Comparison of ENCODE assay signal across 13 cellular contexts in genomic region chrX:74343327-74343969, GRCh38. TPM values are rescaled to one million over a fixed set of nuclear protein-coding genes. Genes with fewer than 3 reads are reported as not detected.
A peak's percentile ranks its signal among the peaks of the same experiment; 100 is the strongest.
DNase-seq lines count a peak whose midpoint lies in the region; ATAC-seq, FAIRE-seq and TF ChIP-seq lines count a peak whose summit lies in the region.
"Had no signal": no experiment of that assay in that cellular context is flagged by ENCODE, and none has a peak within 500 bp of the region (broad histone marks: within the 10 kb centered on the region; RNA-seq: fewer than 3 reads in every experiment).

No MANE protein-coding gene starts in this region.

- H3K9me3 ChIP-seq in adipocyte (ENCODE audit: control insufficient read depth, low read length) (peaks cover 17% of the 10 kb centered on the region), small intestine (ENCODE audit: control insufficient read depth, low read depth) (no peaks in the 10 kb centered on the region), thyroid gland (no peaks in the 10 kb centered on the region)

- H3K4me3 ChIP-seq in adipocyte (ENCODE audit: low read length) (peak overlapping the region; percentile 47), small intestine (ENCODE audit: low read depth in 1 of 2, low read length in 2 of 2) (no peak overlapping the region), thyroid gland (replicated peaks in 1 of 3) (no peak overlapping the region)

- H3K27me3 ChIP-seq in adipocyte (replicated peaks; ENCODE audit: control insufficient read depth, insufficient read depth, low read length) (peaks cover 11% of the 10 kb centered on the region), small intestine (ENCODE audit: control insufficient read depth in 2 of 2, insufficient read depth in 2 of 2, low read length in 2 of 2) (no peaks in the 10 kb centered on the region), thyroid gland (no peaks in the 10 kb centered on the region)

- H3K9ac ChIP-seq in adipocyte (ENCODE audit: low read length): no peak overlapping the region

- H3K27ac ChIP-seq in small intestine (ENCODE audit: low read depth in 1 of 2, low read length in 1 of 2) (peak overlapping the region in 1 of 2 donors; percentile 58), thyroid gland (no peak overlapping the region)
- H3K27ac ChIP-seq: epithelial cell of prostate had no signal

- no peak for TF ChIP-seq CTCF in thyroid gland (IDR thresholded peaks at IDR 0.05)

- no peak for FAIRE-seq in small intestine (lab: Jason Lieb, UNC)

- WGBS in small intestine, 3 donors: 37 to 56% (median 54%) methylated on average over 2 of the region's 2 CpGs
- WGBS in thyroid gland, 2 donors: 67 to 73% methylated on average over 2 of the region's 2 CpGs

- intact Hi-C loops in thyroid gland (cut with DNase I): no loop called here

- peak; percentile 37 for DNase-seq in NCI-H1436 treated with DMSO at 0.1 percent for 48 hours (lab: John Stamatoyannopoulos, UW)
- DNase-seq in NCI-H1436 (lab: John Stamatoyannopoulos, UW): no peak
- DNase-seq in adipocyte (ENCODE audit: low read depth): no peak
- peak; percentile 0 for DNase-seq in small intestine
- no peak for DNase-seq in middle frontal gyrus (ENCODE audit: extremely low spot score, low spot score)
- no peak for DNase-seq in thyroid gland
- no peak for DNase-seq in DMS53 (lab: John Stamatoyannopoulos, UW)

- H3K4me1 ChIP-seq in adipocyte (ENCODE audit: control insufficient read depth, insufficient read depth, low read length) (peaks cover 10% of the 10 kb centered on the region), small intestine (ENCODE audit: control insufficient read depth in 2 of 2, insufficient read depth in 1 of 2, low read depth in 1 of 2, low read length in 1 of 2) (no peaks in the 10 kb centered on the region), thyroid gland (no peaks in the 10 kb centered on the region)

- H3K36me3 ChIP-seq in adipocyte (ENCODE audit: control insufficient read depth, insufficient read depth, low read length, severe bottlenecking): no peaks in the 10 kb centered on the region
- no peaks in the 10 kb centered on the region for H3K36me3 ChIP-seq in small intestine (ENCODE audit: control insufficient read depth in 2 of 2, insufficient read depth in 2 of 2, low read length in 2 of 2)
- H3K36me3 ChIP-seq in thyroid gland: no peaks in the 10 kb centered on the region

- peak; percentile 25 for ATAC-seq in HG03159 (IDR thresholded peaks at IDR 0.05; ENCODE audit: unreplicated experiment)

- no peak for TF ChIP-seq POLR2A in thyroid gland (IDR thresholded peaks at IDR 0.05)

RNA-seq across cellular contexts. Expression of gene ZCCHC13, which starts 39.5 kb away (rescaled TPM):
- polyA plus RNA-seq in small intestine: not detected
- not detected for total RNA-seq in thyroid gland
- total RNA-seq: A172, M059J, mononuclear cell, pulmonary artery endothelial cell had no signal

Comparison
In these comparisons a context has a peak if more than half of its experiments do, and no peak if none do; other contexts are left out.
1. DNase-seq: peak in NCI-H1436 treated with DMSO at 0.1 percent for 48 hours (single experiment) and small intestine (single experiment); none in NCI-H1436 (single experiment), adipocyte (single experiment), middle frontal gyrus (single experiment), thyroid gland (0 of 2) and DMS53 (single experiment).